19 cellular contexts compared by ENCODE assay signal in genomic region chr17:81070541-81071246, GRCh38.
"Had no signal": no experiment of that assay in that cellular context is flagged by ENCODE, and none has a peak within 500 bp of the region (broad histone marks: within the 10 kb centered on the region; RNA-seq: fewer than 3 reads in every experiment).

No MANE protein-coding gene starts in this region.

- H3K4me3 ChIP-seq: cardiac muscle cell, hepatocyte had no signal

- H3K27me3 Mint-ChIP-seq: activated naive CD8-positive, alpha-beta T cell treated with anti-CD3 and anti-CD28 coated beads, Interleukin-2, amount 10 ng/mL, durations not matched to agents 7 days and 5 days; naive thymus-derived CD8-positive, alpha-beta T cell; type B pancreatic cell had no signal

- H3K36me3 Mint-ChIP-seq: activated naive CD8-positive, alpha-beta T cell treated with anti-CD3 and anti-CD28 coated beads, Interleukin-2, amount 10 ng/mL, durations not matched to agents 7 days and 5 days; memory B cell; naive thymus-derived CD8-positive, alpha-beta T cell had no signal

- H3K9me3 Mint-ChIP-seq: activated naive CD8-positive, alpha-beta T cell treated with anti-CD3 and anti-CD28 coated beads, Interleukin-2, amount 10 ng/mL, durations not matched to agents 7 days and 5 days; activated T-helper 1 cell treated with anti-CD3 and anti-CD28 coated beads, Interleukin-12 subunit alpha, Interleukin-12 subunit beta, Interleukin-2, Interleukin-4 antibody, amounts not matched to agents 30 ng/mL and 10 ng/mL and 1 ng/mL, durations not matched to agents 14 hours and 24 hours and 36 hours; endodermal cell; memory B cell; naive thymus-derived CD8-positive, alpha-beta T cell; T-helper 2 cell treated with Interferon-gamma antibody and Interleukin-4, amounts not matched to agents 5 μg/mL and 100 μg/mL, for 36 hours; type B pancreatic cell had no signal

- H3K27ac Mint-ChIP-seq: activated naive CD8-positive, alpha-beta T cell treated with anti-CD3 and anti-CD28 coated beads, Interleukin-2, amount 10 ng/mL, durations not matched to agents 7 days and 5 days; activated T-helper 1 cell treated with anti-CD3 and anti-CD28 coated beads, Interleukin-12 subunit alpha, Interleukin-12 subunit beta, Interleukin-2, Interleukin-4 antibody, amounts not matched to agents 30 ng/mL and 10 ng/mL and 1 ng/mL, durations not matched to agents 14 hours and 24 hours and 36 hours; endodermal cell; memory B cell; T-helper 2 cell treated with Interferon-gamma antibody and Interleukin-4, amounts not matched to agents 5 μg/mL and 100 μg/mL, for 36 hours had no signal

- H3K27ac ChIP-seq: cardiac muscle cell, hepatocyte had no signal

- H3K4me2 ChIP-seq: hepatocyte had no signal

- FAIRE-seq: astrocyte, small intestine had no signal

- H3K36me3 ChIP-seq: cardiac muscle cell had no signal

- H2AFZ ChIP-seq: hepatocyte had no signal

- ATAC-seq: activated CD4-positive, CD25-positive, alpha-beta regulatory T cell treated with anti-CD3 and anti-CD28 coated beads, Interleukin-2, amount 50 U/mL, for 24 hours; naive thymus-derived CD8-positive, alpha-beta T cell; right cardiac atrium had no signal

- H3K27me3 ChIP-seq: cardiac muscle cell, hepatocyte had no signal

- DNase-seq: activated naive CD8-positive, alpha-beta T cell treated with anti-CD3 and anti-CD28 coated beads, Interleukin-2, amount 10 ng/mL, durations not matched to agents 7 days and 5 days; endodermal cell; erythroblast; islet precursor cell; naive thymus-derived CD8-positive, alpha-beta T cell; posterior cingulate gyrus; small intestine; stimulated activated CD4-positive, alpha-beta T cell treated with anti-CD3 and anti-CD28 coated beads, Interleukin-4, amount 100 ng/mL, for 24 hours; stimulated activated naive CD4-positive, alpha-beta T cell treated with Interleukin-2 at 50 U/mL for 16 hours; SW 1271 had no signal

- H3K4me3 Mint-ChIP-seq: activated naive CD8-positive, alpha-beta T cell treated with anti-CD3 and anti-CD28 coated beads, Interleukin-2, amount 10 ng/mL, durations not matched to agents 7 days and 5 days; activated T-helper 1 cell treated with anti-CD3 and anti-CD28 coated beads, Interleukin-12 subunit alpha, Interleukin-12 subunit beta, Interleukin-2, Interleukin-4 antibody, amounts not matched to agents 30 ng/mL and 10 ng/mL and 1 ng/mL, durations not matched to agents 14 hours and 24 hours and 36 hours; endodermal cell; memory B cell; naive thymus-derived CD8-positive, alpha-beta T cell; T-helper 2 cell treated with Interferon-gamma antibody and Interleukin-4, amounts not matched to agents 5 μg/mL and 100 μg/mL, for 36 hours; type B pancreatic cell had no signal

- H3K4me1 Mint-ChIP-seq: activated naive CD8-positive, alpha-beta T cell treated with anti-CD3 and anti-CD28 coated beads, Interleukin-2, amount 10 ng/mL, durations not matched to agents 7 days and 5 days; endodermal cell; memory B cell had no signal
